In the genomic region with DNA sequence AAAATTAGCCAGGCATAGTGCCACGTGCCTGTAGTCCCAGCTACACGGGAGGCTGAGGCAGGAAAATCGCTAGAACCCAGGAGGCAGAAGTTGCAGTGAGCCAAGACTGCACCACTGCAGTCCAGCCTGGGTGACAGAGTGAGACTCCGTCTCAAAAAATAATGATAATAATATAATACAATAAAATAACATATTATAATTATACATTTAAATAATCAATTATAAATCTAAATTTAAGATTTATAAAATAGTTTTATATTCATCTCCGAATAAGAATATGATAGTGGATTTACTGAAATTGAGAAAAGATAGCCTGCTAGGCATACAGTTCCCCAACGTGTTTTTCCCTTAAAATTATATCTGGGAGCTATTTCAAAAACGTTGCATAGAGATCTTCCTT, we compare ENCODE assay signal across 3 cellular contexts.
"Had no signal": no experiment of that assay in that cellular context is flagged by ENCODE, and none has a peak within 500 bp of the region (broad histone marks: within the 10 kb centered on the region; RNA-seq: fewer than 3 reads in every experiment).

No MANE protein-coding gene starts in this region.

- ATAC-seq: GM12878 had no signal

- H3K4me3 ChIP-seq: GM12878 had no signal

- DNase-seq: GDM1, GF-D8 had no signal
